Comparison of ENCODE assay signal across 12 cellular contexts in the genomic region with DNA sequence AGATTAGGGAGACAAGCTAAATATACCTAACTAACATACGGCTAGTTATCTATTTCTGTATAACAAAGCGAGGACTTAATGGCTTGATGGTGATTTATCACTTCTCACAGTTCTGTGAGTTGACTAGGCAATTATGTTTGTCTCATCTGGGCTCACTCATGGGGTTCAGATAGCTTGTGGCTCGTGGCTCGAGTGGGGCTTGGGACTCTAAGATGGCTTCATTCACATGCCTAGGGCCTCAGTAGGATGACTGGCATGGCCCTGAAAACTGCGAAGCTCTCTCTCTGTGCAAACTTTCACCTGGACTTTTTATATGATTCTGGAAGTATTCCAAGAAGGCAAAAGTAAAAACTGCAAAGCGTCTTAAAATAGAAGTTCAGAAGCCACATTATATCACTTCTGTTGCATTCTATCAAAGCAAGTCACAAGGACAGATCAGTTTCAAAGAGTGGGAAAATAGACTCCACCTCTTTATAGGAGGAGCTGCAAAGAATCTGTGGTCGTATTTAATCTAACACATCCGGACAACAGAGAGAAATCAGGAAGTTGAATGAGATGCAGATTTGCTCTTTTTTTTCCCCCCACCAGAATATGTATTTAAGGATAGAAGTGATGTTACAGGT.
DNase-seq lines count a peak whose midpoint lies in the region; ATAC-seq, FAIRE-seq and TF ChIP-seq lines count a peak whose summit lies in the region.
"Had no signal": no experiment of that assay in that cellular context is flagged by ENCODE, and none has a peak within 500 bp of the region (broad histone marks: within the 10 kb centered on the region; RNA-seq: fewer than 3 reads in every experiment).

No MANE protein-coding gene starts in this region.

- POLR2A ChIA-PET in Panc1 (lab: Charles Lee), result interaction anchor here (0.5 kb wide), 1 partner anchor 242 kb away, joined by 3 read pairs; no protein-coding TSS in a partner anchor

- H3K4me3 Mint-ChIP-seq in activated T-cell treated with anti-CD3 and anti-CD28 coated beads, Interleukin-2, amount 50 U/mL, for 72 hours, result peak overlapping the region; percentile 79 to 82
- peak overlapping the region; percentile 51 for H3K4me3 Mint-ChIP-seq in central memory CD8-positive, alpha-beta T cell

- 51 to 57% (median 53%) methylated on average over 8 of the region's 8 CpGs for WGBS in small intestine, 3 donors

- in situ Hi-C loops in Panc1 (cut with HindIII; ENCODE audit: low pct_unique_long_range_greater_than_20kb, low sequenced_read_pairs), result no loop called here

- no peaks in the 10 kb centered on the region for H3K27me3 Mint-ChIP-seq in activated T-cell treated with anti-CD3 and anti-CD28 coated beads, Interleukin-2, amount 50 U/mL, for 72 hours (ENCODE audit: low read depth)
- H3K27me3 Mint-ChIP-seq in central memory CD8-positive, alpha-beta T cell, result no peaks in the 10 kb centered on the region

- H3K4me1 ChIP-seq in Panc1 (ENCODE audit: control insufficient read depth, insufficient read depth, low read length) (peaks cover 11% of the 10 kb centered on the region; the same call in 1 of the 2 replicates), small intestine (ENCODE audit: control insufficient read depth in 2 of 2, insufficient read depth in 1 of 2, low read depth in 1 of 2, low read length in 1 of 2) (peaks cover 0 to 6% of the 10 kb centered on the region in 2 donors)
- H3K4me1 ChIP-seq: HAP-1 had no signal

- BruUV-seq in Panc1 (replicated peaks; lab: Mats Ljungman, UMichigan), result no TSS peak

- no peak for TF ChIP-seq CTCF in Panc1 (IDR thresholded peaks at IDR 0.05)

- no peaks in the 10 kb centered on the region for H3K27me3 ChIP-seq in Panc1 (ENCODE audit: control insufficient read depth, insufficient read depth, low read length)
- no peaks in the 10 kb centered on the region for H3K27me3 ChIP-seq in small intestine (ENCODE audit: control insufficient read depth in 2 of 2, insufficient read depth in 2 of 2, low read length in 2 of 2)
- H3K27me3 ChIP-seq: sigmoid colon had no signal

- intact Hi-C loops in Panc1 (cut with micrococcal nuclease; ENCODE audit: unreplicated experiment), result loop anchor here (5.0 kb wide), 2 partner anchors 367 to 482 kb away; no protein-coding TSS in a partner anchor

- peak; percentile 56 to 71 for ATAC-seq in activated T-cell treated with anti-CD3 and anti-CD28 coated beads, Interleukin-2, amount 50 U/mL, for 72 hours (replicated peaks in 1 of 2)
- ATAC-seq in Panc1 (no peak), HG02870 (IDR thresholded peaks at IDR 0.05; ENCODE audit: unreplicated experiment) (no peak)
- ATAC-seq in central memory CD8-positive, alpha-beta T cell (replicated peaks; ENCODE audit: extremely low read depth, poor library complexity, severe bottlenecking), result peak; percentile 86

- no peak overlapping the region for H3K4me3 ChIP-seq in Panc1 (ENCODE audit: low read depth in 2 of 2, low read length in 2 of 2)
- H3K4me3 ChIP-seq in small intestine (ENCODE audit: low read depth in 1 of 2, low read length in 2 of 2), result no peak overlapping the region
- H3K4me3 ChIP-seq: HAP-1, sigmoid colon had no signal

- peak overlapping the region; percentile 54 for H3K27ac ChIP-seq in Panc1 (ENCODE audit: low read length)
- peak overlapping the region in 1 of 2 donors; percentile 48 for H3K27ac ChIP-seq in small intestine (ENCODE audit: low read depth in 1 of 2, low read length in 1 of 2)
- H3K27ac ChIP-seq: sigmoid colon had no signal

- H3K36me3 ChIP-seq in Panc1 (ENCODE audit: control insufficient read depth, insufficient read depth, low read length) (no peaks in the 10 kb centered on the region), small intestine (ENCODE audit: control insufficient read depth in 2 of 2, insufficient read depth in 2 of 2, low read length in 2 of 2) (no peaks in the 10 kb centered on the region)
- H3K36me3 ChIP-seq: HAP-1, sigmoid colon had no signal

- H3K4me1 Mint-ChIP-seq in activated T-cell treated with anti-CD3 and anti-CD28 coated beads, Interleukin-2, amount 50 U/mL, for 72 hours (ENCODE audit: low read depth), result peaks cover 100% of the 10 kb centered on the region
- H3K4me1 Mint-ChIP-seq in central memory CD8-positive, alpha-beta T cell, result peaks cover 82% of the 10 kb centered on the region

- H3K27ac Mint-ChIP-seq in activated T-cell treated with anti-CD3 and anti-CD28 coated beads, Interleukin-2, amount 50 U/mL, for 72 hours, result peak overlapping the region; percentile 97
- H3K27ac Mint-ChIP-seq in central memory CD8-positive, alpha-beta T cell (ENCODE audit: low read depth), result peak overlapping the region; percentile 95

- H3K36me3 Mint-ChIP-seq in activated T-cell treated with anti-CD3 and anti-CD28 coated beads, Interleukin-2, amount 50 U/mL, for 72 hours (ENCODE audit: insufficient read depth in 2 of 2), result no peaks in the 10 kb centered on the region
- peaks cover 6% of the 10 kb centered on the region for H3K36me3 Mint-ChIP-seq in central memory CD8-positive, alpha-beta T cell (ENCODE audit: insufficient read depth)

- DNase-seq in activated T-cell treated with anti-CD3 and anti-CD28 coated beads, Interleukin-2, amount 50 U/mL, for 72 hours, result peak in 1 of 2 donors; percentile 29
- DNase-seq in activated T-cell treated with anti-CD3 and anti-CD28 coated beads for 4 hours (no peak), Panc1 (ENCODE audit: low read depth, low spot score) (no peak), small intestine (peak; percentile 31), SKM-1 (lab: John Stamatoyannopoulos, UW; ENCODE audit: unreplicated experiment) (no peak), GM19240 (ENCODE audit: insufficient read length, low spot score) (no peak)
- DNase-seq in central memory CD8-positive, alpha-beta T cell (ENCODE audit: low spot score in 2 of 2), result no peak
- DNase-seq: head of caudate nucleus, NCI-H510A treated with DMSO at 0.1 percent for 48 hours, sigmoid colon had no signal

- CTCF ChIA-PET in Panc1 (lab: Charles Lee), result interaction anchor here (0.6 kb wide), 1 partner anchor 50 kb away, joined by 13 read pairs; no protein-coding TSS in a partner anchor

- H3K9me3 Mint-ChIP-seq in activated T-cell treated with anti-CD3 and anti-CD28 coated beads, Interleukin-2, amount 50 U/mL, for 72 hours, result no peaks in the 10 kb centered on the region
- no peaks in the 10 kb centered on the region for H3K9me3 Mint-ChIP-seq in central memory CD8-positive, alpha-beta T cell

- H3K9me3 ChIP-seq in Panc1 (ENCODE audit: control insufficient read depth, insufficient read depth, low read depth, low read length), result no peaks in the 10 kb centered on the region
- no peaks in the 10 kb centered on the region for H3K9me3 ChIP-seq in small intestine (ENCODE audit: control insufficient read depth, low read depth)
- H3K9me3 ChIP-seq: HAP-1, sigmoid colon had no signal

- no peak for FAIRE-seq in small intestine (lab: Jason Lieb, UNC)

Comparison
In these comparisons a context has a peak if more than half of its experiments do, and no peak if none do; other contexts are left out.
1. ATAC-seq: peak in activated T-cell treated with anti-CD3 and anti-CD28 coated beads, Interleukin-2, amount 50 U/mL, for 72 hours (2 of 2) and central memory CD8-positive, alpha-beta T cell (single experiment); none in Panc1 (single experiment) and HG02870 (single experiment).